ENCODE assay signal across 8 cellular contexts in the genomic region with DNA sequence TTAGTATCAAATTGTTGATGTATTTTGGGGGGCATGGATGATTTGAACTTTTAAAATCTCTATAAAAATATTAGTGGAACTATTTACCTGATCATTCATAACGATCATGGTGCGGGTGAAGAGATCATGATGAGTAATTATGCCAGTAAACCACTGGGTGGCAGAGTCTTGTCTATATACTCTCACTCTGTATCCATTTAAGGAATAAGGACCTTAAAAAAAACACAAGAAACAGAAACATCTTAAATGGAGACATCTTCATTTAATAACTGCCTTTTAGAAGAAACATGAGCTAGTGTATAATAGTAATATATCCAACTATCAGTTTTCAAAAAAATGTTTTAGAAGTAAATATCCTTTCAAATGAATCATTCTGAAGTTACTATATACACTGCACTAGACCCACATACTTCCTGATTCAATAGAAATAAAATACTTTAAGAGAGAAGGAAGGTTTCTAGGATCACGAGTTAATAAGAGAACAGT.
DNase-seq lines count a peak whose midpoint lies in the region; ATAC-seq and TF ChIP-seq lines count a peak whose summit lies in the region.

No MANE protein-coding gene starts in this region.

- intact Hi-C loops in body of pancreas (cut with DNase I) (no loop called here), posterior cingulate gyrus (cut with DNase I) (loop anchor here (2.0 to 5.0 kb wide), 4 partner anchors 248 to 495 kb away; a partner anchor contains a TSS)

- H3K4me1 ChIP-seq in body of pancreas (peaks cover 13% of the 10 kb centered on the region), suprapubic skin (peaks cover 8% of the 10 kb centered on the region)

- WGBS in body of pancreas, 2 donors = 5% methylated on average over 3 of the region's 3 CpGs
- 7% methylated on average over 3 of the region's 3 CpGs for WGBS in suprapubic skin

- H3K4me3 ChIP-seq in body of pancreas (no peak overlapping the region), suprapubic skin (no peak overlapping the region)

- ATAC-seq in GM18907 (IDR thresholded peaks at IDR 0.05; ENCODE audit: unreplicated experiment) (peak; percentile 77), HG03135 (IDR thresholded peaks at IDR 0.05; ENCODE audit: unreplicated experiment) (peak; percentile 81), body of pancreas (peak; percentile 82)

- TF ChIP-seq POLR2A in body of pancreas (IDR thresholded peaks at IDR 0.05) (no peak), suprapubic skin (IDR thresholded peaks at IDR 0.05) (no peak)

- TF ChIP-seq EP300 in suprapubic skin (IDR thresholded peaks at IDR 0.05) = no peak

- peaks cover 0 to 5% of the 10 kb centered on the region in 2 donors for H3K36me3 ChIP-seq in body of pancreas (replicated peaks in 1 of 2; ENCODE audit: insufficient read depth in 1 of 2, low read depth in 2 of 2)
- peaks cover 19% of the 10 kb centered on the region for H3K36me3 ChIP-seq in suprapubic skin

- H3K27me3 ChIP-seq in body of pancreas (no peaks in the 10 kb centered on the region), suprapubic skin (no peaks in the 10 kb centered on the region)

- DNase-seq in DMS153 (lab: John Stamatoyannopoulos, UW) (peak; percentile 40), NCI-H526 (lab: John Stamatoyannopoulos, UW) (peak; percentile 15 to 40), body of pancreas (peak in 1 of 4 donors; percentile 45), iris pigment epithelial cell (ENCODE audit: low read depth) (peak; percentile 60), suprapubic skin (ENCODE audit: low spot score in 2 of 2) (no peak), posterior cingulate gyrus (no peak)

- TF ChIP-seq CTCF in body of pancreas (IDR thresholded peaks at IDR 0.05) (peak in 6 of 7 experiments; percentile 44 to 72 (median 70)), suprapubic skin (IDR thresholded peaks at IDR 0.05) (peak; percentile 42 to 73)

- H3K9me3 ChIP-seq in body of pancreas (no peaks in the 10 kb centered on the region), suprapubic skin (no peaks in the 10 kb centered on the region)

- H3K27ac ChIP-seq in body of pancreas (peak overlapping the region in 1 of 4 donors; percentile 18), suprapubic skin (no peak overlapping the region)

Comparison
In these comparisons a context has a peak if more than half of its experiments do, and no peak if none do; other contexts are left out.
1. DNase-seq: peak in DMS153 (single experiment), NCI-H526 (2 of 2) and iris pigment epithelial cell (single experiment); none in suprapubic skin (0 of 2) and posterior cingulate gyrus (0 of 10).
2. Peak in every context shown above with its lines, with median percentiles within 50 percentile points of each other: ATAC-seq.